8 cellular contexts compared by ENCODE assay signal in genomic region chr14:25132734-25133422, GRCh38.
DNase-seq lines count a peak whose midpoint lies in the region; ATAC-seq and TF ChIP-seq lines count a peak whose summit lies in the region.

No MANE protein-coding gene starts in this region.

- intact Hi-C loops in gastrocnemius medialis (cut with DNase I; ENCODE audit: low total_unique reads): loop anchor here (2.0 kb wide), 1 partner anchor 326 kb away; no protein-coding TSS in a partner anchor

- H3K27ac ChIP-seq in gastrocnemius medialis: no peak overlapping the region

- TF ChIP-seq CTCF in GM12864 (IDR thresholded peaks at IDR 0.05; ENCODE audit: low read depth, low read length, missing control alignments): peak; percentile 85
- TF ChIP-seq CTCF in HFF-Myc (IDR thresholded peaks at IDR 0.05; ENCODE audit: low read depth, low read length, missing control alignments): peak; percentile 83
- peak; percentile 32 to 74 (median 63) for TF ChIP-seq CTCF in gastrocnemius medialis (IDR thresholded peaks at IDR 0.05 in 4 of 5, conservative IDR thresholded peaks at IDR 0.05 in 1 of 5)

- H3K4me1 ChIP-seq in gastrocnemius medialis: no peaks in the 10 kb centered on the region

- H3K4me3 ChIP-seq in GM12864 (ENCODE audit: low read depth, low read length) (no peak overlapping the region), HFF-Myc (replicated peaks; ENCODE audit: low read depth, low read length) (no peak overlapping the region), gastrocnemius medialis (no peak overlapping the region)

- DNase-seq in GM12864 (ENCODE audit: low read depth) (no peak), HFF-Myc (ENCODE audit: extremely low read depth, low read depth) (peak; percentile 48), NCI-H1048 (lab: John Stamatoyannopoulos, UW) (peak; percentile 60), SW480 (ENCODE audit: low spot score) (peak; percentile 75), anterior cingulate cortex (lab: John Stamatoyannopoulos, UW) (peak in 51 of 58 donors; percentile 4 to 68 (median 44)), hypothalamus (lab: John Stamatoyannopoulos, UW) (peak in 43 of 51 donors; percentile 2 to 74 (median 41)), gastrocnemius medialis (peak; percentile 10 to 24), NCI-H128 (lab: John Stamatoyannopoulos, UW; ENCODE audit: unreplicated experiment) (no peak)

- TF ChIP-seq POLR2A in gastrocnemius medialis (IDR thresholded peaks at IDR 0.05): no peak

- no peaks in the 10 kb centered on the region for H3K36me3 ChIP-seq in gastrocnemius medialis

- H3K27me3 ChIP-seq in gastrocnemius medialis: no peaks in the 10 kb centered on the region

- no peaks in the 10 kb centered on the region for H3K9me3 ChIP-seq in gastrocnemius medialis

- in situ Hi-C loops in gastrocnemius medialis (cut with MboI; ENCODE audit: low sequenced_read_pairs in 4 of 4): loop anchor here (5.0 to 25.0 kb wide), 3 partner anchors 321 to 398 kb away; no protein-coding TSS in a partner anchor

- ATAC-seq in gastrocnemius medialis: peak; percentile 62 to 66

Comparison
In these comparisons a context has a peak if more than half of its experiments do, and no peak if none do; other contexts are left out.
1. DNase-seq: peak in HFF-Myc (single experiment), NCI-H1048 (single experiment), SW480 (single experiment), anterior cingulate cortex (51 of 58), hypothalamus (43 of 51) and gastrocnemius medialis (2 of 2); none in GM12864 (single experiment) and NCI-H128 (single experiment).
2. Peak in every context shown above with its lines, with median percentiles within 50 percentile points of each other: CTCF ChIP-seq.